25 cellular contexts compared by ENCODE assay signal in the genomic region with DNA sequence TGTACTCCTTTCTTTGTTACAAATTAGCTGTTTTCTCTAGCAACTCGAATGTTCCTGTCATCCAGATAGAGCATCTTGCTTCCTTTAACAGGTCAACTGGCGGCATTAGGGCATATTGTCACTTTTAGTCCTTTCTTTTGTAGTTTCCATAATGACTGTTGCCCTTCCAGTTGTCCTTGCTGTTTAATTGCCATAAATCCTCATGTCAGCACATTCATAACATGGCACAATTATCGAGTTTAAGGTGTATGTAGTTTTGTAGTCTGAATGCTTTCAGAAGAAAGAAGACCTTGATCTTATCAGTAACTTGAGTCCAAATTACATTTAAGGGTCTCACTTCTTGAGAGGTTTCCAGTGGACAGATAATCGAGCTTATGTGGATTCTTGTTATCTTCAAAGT.
"Had no signal": no experiment of that assay in that cellular context is flagged by ENCODE, and none has a peak within 500 bp of the region (broad histone marks: within the 10 kb centered on the region; RNA-seq: fewer than 3 reads in every experiment).

No MANE protein-coding gene starts in this region.

- H3K27ac ChIP-seq: dorsolateral prefrontal cortex, hepatocyte, left lung, neural progenitor cell, sigmoid colon, transverse colon had no signal

- FAIRE-seq: astrocyte, colon, endothelial cell of umbilical vein, urothelium cell line had no signal

- DNase-seq: activated CD4-positive, alpha-beta memory T cell treated with anti-CD3 and anti-CD28 coated beads for 36 hours; activated CD4-positive, alpha-beta T cell treated with anti-CD3 and anti-CD28 coated beads for 48 hours; activated naive CD4-positive, alpha-beta T cell treated with Interleukin-2 at 50 U/mL for 16 hours; activated naive CD8-positive, alpha-beta T cell treated with anti-CD3 and anti-CD28 coated beads for 36 hours; activated T-cell treated with anti-CD3 and anti-CD28 coated beads, Interleukin-2, amount 50 U/mL, for 48 hours; dorsolateral prefrontal cortex; effector memory CD8-positive, alpha-beta T cell; foreskin melanocyte; glutamatergic neuron; immature natural killer cell; kidney glomerular epithelial cell; left lung; naive thymus-derived CD8-positive, alpha-beta T cell; posterior cingulate gyrus; sigmoid colon; stimulated activated CD4-positive, alpha-beta T cell treated with anti-CD3 and anti-CD28 coated beads, Interleukin-15, amount 100 ng/mL, for 24 hours; stimulated activated CD8-positive, alpha-beta memory T cell treated with anti-CD3 and anti-CD28 coated beads, Interleukin-4, amount 100 ng/mL, for 48 hours; stimulated activated naive B cell treated with anti-CD40 and anti-IgM and Interleukin-4, amounts not matched to agents 10 μg/mL and 1 μg/mL and 100 μg/mL, for 72 hours; transverse colon had no signal
